27 cellular contexts compared by ENCODE assay signal in genomic region chr1:52906135-52906603, GRCh38. TPM values are rescaled to one million over a fixed set of nuclear protein-coding genes. Genes with fewer than 3 reads are reported as not detected.
DNase-seq lines count a peak whose midpoint lies in the region; ATAC-seq, FAIRE-seq and TF ChIP-seq lines count a peak whose summit lies in the region.
"Had no signal": no experiment of that assay in that cellular context is flagged by ENCODE, and none has a peak within 500 bp of the region (broad histone marks: within the 10 kb centered on the region; RNA-seq: fewer than 3 reads in every experiment).

No MANE protein-coding gene starts in this region.

- H2BK5ac ChIP-seq in IMR-90 (ENCODE audit: low read depth, low read length, poor library complexity, severe bottlenecking): no peak overlapping the region

- H2BK20ac ChIP-seq in IMR-90 (ENCODE audit: low read depth, low read length): no peak overlapping the region

- H2BK15ac ChIP-seq in IMR-90 (ENCODE audit: low read depth, low read length): no peak overlapping the region

- no peak overlapping the region for H3K56ac ChIP-seq in IMR-90 (ENCODE audit: extremely low read depth, insufficient read depth, low read length)

- FAIRE-seq in K562 (lab: Jason Lieb, UNC): no peak
- FAIRE-seq: endothelial cell of umbilical vein, pancreas had no signal

- in situ Hi-C loops in IMR-90 (cut with MboI; ENCODE audit: low sequenced_read_pairs): loop anchor here (10.0 kb wide), 1 partner anchor 279 kb away; no protein-coding TSS in a partner anchor
- in situ Hi-C loops in K562 (cut with MboI): loop anchor here (25.0 kb wide), 1 partner anchor 281 kb away; the partner anchor contains the start of gene CPT2
- in situ Hi-C loops in gastrocnemius medialis (cut with MboI; ENCODE audit: low sequenced_read_pairs in 4 of 4): loop anchor here in 2 of 4 donors (25.0 kb wide), 1 partner anchor 281 kb away; the partner anchor contains the start of gene CPT2 (in 2 of the 2)

- no peak overlapping the region for H4K91ac ChIP-seq in IMR-90 (ENCODE audit: insufficient read depth, low read depth, low read length)

- CTCF ChIA-PET in IMR-90 (lab: Yijun Ruan, JAX) (interaction anchor here (1.8 kb wide), 1 partner anchor 12 kb away, joined by 5 read pairs; no protein-coding TSS in a partner anchor), K562 (lab: Yijun Ruan, JAX; ENCODE audit: low intra/inter-chr PET ratio) (interaction anchor here (0.6 to 2.3 kb wide), 2 partner anchors 201 to 276 kb away, joined by 3 to 8 read pairs; no protein-coding TSS in a partner anchor)

- no peaks in the 10 kb centered on the region for H3K79me1 ChIP-seq in IMR-90 (ENCODE audit: low read depth in 1 of 2, low read length in 2 of 2)

- TF ChIP-seq POLR2A in IMR-90 (IDR thresholded peaks at IDR 0.05; ENCODE audit: low read depth, low read length) (no peak), K562 (conservative IDR thresholded peaks at IDR 0.05) (no peak), gastrocnemius medialis (IDR thresholded peaks at IDR 0.05) (no peak)

- DNase-seq in IMR-90 (no peak), K562 (ENCODE audit: extremely low read depth in 1 of 4, low spot score in 3 of 4) (peak; percentile 59 to 73 (median 64)), left ventricle myocardium superior (no peak), gastrocnemius medialis (peak in 1 of 2 donors; percentile 39), hypothalamus (lab: John Stamatoyannopoulos, UW) (no peak), NCI-H1417 (lab: John Stamatoyannopoulos, UW) (no peak)
- DNase-seq: activated CD4-positive, alpha-beta T cell treated with anti-CD3 and anti-CD28 coated beads, Interleukin-2, amount 50 U/mL, for 1 hour; activated gamma-delta T cell treated with Interleukin-2 at 50 U/mL for 16 hours; activated naive CD8-positive, alpha-beta T cell treated with anti-CD3 and anti-CD28 coated beads, Interleukin-2, amount 50 U/mL, for 24 hours; activated T-cell treated with anti-CD3 and anti-CD28 coated beads, Interleukin-2, amount 50 U/mL, for 4 hours; cerebellar nuclear complex; EL; islet precursor cell; NCI-H1105; NCI-H2029 treated with DMSO at 0.1 percent for 48 hours; NCI-H2227 treated with DMSO at 0.1 percent for 48 hours; NCI-H774; pancreas; stimulated activated CD4-positive, alpha-beta T cell treated with anti-CD3 and anti-CD28 coated beads, Interleukin-4, amount 100 ng/mL, for 4 hours had no signal

- no peak overlapping the region for H3K14ac ChIP-seq in IMR-90 (replicated peaks; ENCODE audit: low read depth, low read length)

- H3K9me1 ChIP-seq in IMR-90 (ENCODE audit: insufficient read depth, low read length): no peaks in the 10 kb centered on the region
- H3K9me1 ChIP-seq in K562 (ENCODE audit: control insufficient read depth, insufficient read depth, low read length): peaks cover 4% of the 10 kb centered on the region

- no peaks in the 10 kb centered on the region for H4K20me1 ChIP-seq in IMR-90 (ENCODE audit: insufficient read depth, low read length)
- H4K20me1 ChIP-seq in K562 (replicated peaks; ENCODE audit: control insufficient read depth, insufficient read depth, low read length): no peaks in the 10 kb centered on the region

- H3K27ac ChIP-seq in IMR-90 (ENCODE audit: insufficient read depth, low read length): no peak overlapping the region
- H3K27ac ChIP-seq in K562 (ENCODE audit: extremely low read depth, low read depth, low read length): no peak overlapping the region
- peak overlapping the region; percentile 79 to 94 (median 86) for H3K27ac ChIP-seq in gastrocnemius medialis
- H3K27ac ChIP-seq: C4-2B, dorsolateral prefrontal cortex, pancreas, suprapubic skin had no signal

- H3K18ac ChIP-seq in IMR-90 (ENCODE audit: low read depth, low read length): no peak overlapping the region

- TF ChIP-seq RAD21 in IMR-90 (IDR thresholded peaks at IDR 0.05; ENCODE audit: low read length): no peak
- TF ChIP-seq RAD21 in K562 (CRISPR knock-in tag; conservative IDR thresholded peaks at IDR 0.05 in 1 of 2, IDR thresholded peaks at IDR 0.05 in 1 of 2): no peak

- POLR2A ChIA-PET in IMR-90 (lab: Charles Lee; ENCODE audit: unreplicated experiment) (no interaction called here), K562 (lab: Yijun Ruan, JAX) (interaction anchor here (0.7 to 1.2 kb wide), 2 partner anchors 13 to 151 kb away, joined by 3 to 4 read pairs; no protein-coding TSS in a partner anchor)

- H3K36me3 ChIP-seq in IMR-90 (ENCODE audit: control insufficient read depth, insufficient read depth, low read length): no peaks in the 10 kb centered on the region
- H3K36me3 ChIP-seq in K562 (ENCODE audit: control insufficient read depth, insufficient read depth, low read length): peaks cover 6% of the 10 kb centered on the region; the same call in 2 of the 3 replicates
- H3K36me3 ChIP-seq in gastrocnemius medialis: peaks cover 0 to 10% of the 10 kb centered on the region in 2 donors

- H4K5ac ChIP-seq in IMR-90 (ENCODE audit: low read depth, low read length): no peak overlapping the region

- TF ChIP-seq EP300 in K562 (IDR thresholded peaks at IDR 0.05; ENCODE audit: low read length): no peak

- H3K27me3 ChIP-seq in IMR-90 (ENCODE audit: control insufficient read depth, insufficient read depth, low read length): no peaks in the 10 kb centered on the region
- no peaks in the 10 kb centered on the region for H3K27me3 ChIP-seq in K562 (ENCODE audit: control insufficient read depth in 2 of 2, insufficient read depth in 2 of 2, low read length in 2 of 2)
- H3K27me3 ChIP-seq in gastrocnemius medialis: no peaks in the 10 kb centered on the region
- H3K27me3 ChIP-seq: dorsolateral prefrontal cortex, pancreas, suprapubic skin had no signal

- no peak overlapping the region for H2BK120ac ChIP-seq in IMR-90 (ENCODE audit: low read depth, low read length)

- intact Hi-C loops in IMR-90 (cut with micrococcal nuclease) (no loop called here), K562 (cut with micrococcal nuclease) (loop anchor here (5.0 to 10.0 kb wide), 2 partner anchors 159 to 204 kb away; partner anchors contain the start of gene PODN), left ventricle myocardium superior (cut with micrococcal nuclease) (loop anchor here (10.0 kb wide), 1 partner anchor 279 kb away; no protein-coding TSS in a partner anchor), gastrocnemius medialis (cut with DNase I; ENCODE audit: low total_unique reads) (no loop called here)

- H3K79me2 ChIP-seq in K562 (ENCODE audit: control insufficient read depth, insufficient read depth, low read length): no peaks in the 10 kb centered on the region

- H3K9me3 ChIP-seq in IMR-90 (ENCODE audit: control insufficient read depth, insufficient read depth, low read length) (no peaks in the 10 kb centered on the region), K562 (replicated peaks; ENCODE audit: control insufficient read depth, insufficient read depth, low read depth, low read length) (no peaks in the 10 kb centered on the region), gastrocnemius medialis (no peaks in the 10 kb centered on the region)
- H3K9me3 ChIP-seq: pancreas, suprapubic skin had no signal

- no peak overlapping the region for H3K4ac ChIP-seq in IMR-90 (ENCODE audit: low read depth, low read length)

- no peak overlapping the region for H4K8ac ChIP-seq in IMR-90 (ENCODE audit: low read depth in 2 of 2, low read length in 2 of 2)

- no peak for TF ChIP-seq CTCF in IMR-90 (conservative IDR thresholded peaks at IDR 0.05; ENCODE audit: low read depth, low read length)
- no peak for TF ChIP-seq CTCF in K562 (IDR thresholded peaks at IDR 0.05 in 2 of 3, conservative IDR thresholded peaks at IDR 0.05 in 1 of 3; ENCODE audit: insufficient read depth in 2 of 3, low read depth in 1 of 3, low read length in 3 of 3)
- TF ChIP-seq CTCF in gastrocnemius medialis (IDR thresholded peaks at IDR 0.05 in 4 of 5, conservative IDR thresholded peaks at IDR 0.05 in 1 of 5): no peak

- no peak overlapping the region for H3K9ac ChIP-seq in IMR-90 (ENCODE audit: low read depth, low read length)
- H3K9ac ChIP-seq in K562 (ENCODE audit: insufficient read depth in 1 of 2, low read depth in 2 of 2, low read length in 2 of 2): peak overlapping the region in 1 of 2 experiments; percentile 82; a peak in 1 of 4 replicates

- no peak overlapping the region for H2AK5ac ChIP-seq in IMR-90 (ENCODE audit: low read depth, low read length)

- H3K4me2 ChIP-seq in IMR-90 (ENCODE audit: low read depth, low read length): no peak overlapping the region
- H3K4me2 ChIP-seq in K562 (ENCODE audit: insufficient read depth, low read length): peak overlapping the region; percentile 4; the same call in 1 of the 2 replicates

- no peak overlapping the region for H3K4me3 ChIP-seq in IMR-90 (ENCODE audit: insufficient read depth, low read depth, low read length)
- H3K4me3 ChIP-seq in K562: no peak overlapping the region
- H3K4me3 ChIP-seq in gastrocnemius medialis: no peak overlapping the region
- H3K4me3 ChIP-seq: dorsolateral prefrontal cortex, lung, pancreas, suprapubic skin had no signal

- no TSS peak for BruUV-seq in IMR-90 (replicated peaks; lab: Mats Ljungman, UMichigan)
- no TSS peak for BruUV-seq in K562 (replicated peaks; lab: Mats Ljungman, UMichigan)

- H2AFZ ChIP-seq in IMR-90 (replicated peaks; ENCODE audit: low read length, poor library complexity) (no peak overlapping the region), K562 (ENCODE audit: low read depth, low read length) (no peak overlapping the region; the same call in 1 of the 2 replicates)

- H3K4me1 ChIP-seq in IMR-90 (ENCODE audit: control insufficient read depth, insufficient read depth, low read length) (no peaks in the 10 kb centered on the region; the same call in 1 of the 2 replicates), K562 (replicated peaks in 1 of 2; ENCODE audit: control insufficient read depth in 2 of 2, insufficient read depth in 2 of 2, low read length in 2 of 2) (peaks cover 43 to 44% of the 10 kb centered on the region in 2 experiments), gastrocnemius medialis (peaks cover 21 to 22% of the 10 kb centered on the region in 2 donors)
- H3K4me1 ChIP-seq: pancreas, suprapubic skin had no signal

- no peak for ATAC-seq in IMR-90 (ENCODE audit: low read depth)
- ATAC-seq in K562: peak; percentile 39
- peak; percentile 77 for ATAC-seq in left ventricle myocardium superior
- ATAC-seq in gastrocnemius medialis: peak; percentile 11 to 23
- ATAC-seq in GM21723 (IDR thresholded peaks at IDR 0.05; ENCODE audit: unreplicated experiment): no peak
- ATAC-seq: activated naive CD8-positive, alpha-beta T cell treated with anti-CD3 and anti-CD28 coated beads, Interleukin-2, amount 50 U/mL, for 24 hours; activated T-cell treated with anti-CD3 and anti-CD28 coated beads, Interleukin-2, amount 50 U/mL, for 4 hours; SK-N-SH treated with all-trans-retinoic acid at 6 μM for 48 hours; stimulated activated memory B cell treated with anti-CD40 and anti-IgM and Interleukin-4, amounts not matched to agents 10 μg/mL and 1 μg/mL and 100 μg/mL, for 72 hours had no signal

- WGBS in IMR-90 (ENCODE audit: extremely low coverage in 2 of 2, insufficient read length in 1 of 2), 2 experiments: 98% methylated on average over 5 of the region's 6 CpGs; no CpG with 5 or more reads in 1 of the 2 experiments
- 48% methylated on average over 6 of the region's 6 CpGs for WGBS in K562 (ENCODE audit: insufficient coverage, low coverage, missing lambda C conversion rate)

- no peak overlapping the region for H3K23ac ChIP-seq in IMR-90 (ENCODE audit: low read depth, low read length)

- H2AK9ac ChIP-seq in IMR-90 (replicated peaks; ENCODE audit: low read depth, low read length, poor library complexity): peak overlapping the region; percentile 18

- dilution Hi-C loops in IMR-90 (cut with HindIII; ENCODE audit: low sequenced_read_pairs, unreplicated experiment): no loop called here

RNA-seq across cellular contexts. Expression of gene ECHDC2, which starts 15.4 kb away (rescaled TPM):
- total RNA-seq in IMR-90 (2012; rRNA removed) (5.8 and 6.3 TPM in 2 replicates), K562 (2014; rRNA removed) (not detected in 2 replicates), K562 (2014; rRNA removed; fragmentation: Illumina TruSeq; extraction: Trizol) (0.38 TPM in 1 of 2 replicates, not detected in the other), K562 (2015; rRNA removed; fragmentation: Illumina TruSeq; extraction: Trizol) (0.26 and 0.29 TPM in 2 replicates), K562 (2021) (0.69 and 1.5 TPM in 2 replicates), left ventricle myocardium superior (155 TPM), gastrocnemius medialis (10 to 100 TPM; 15.9 to 49.4 (median 28.2) TPM)
- polyA plus RNA-seq in IMR-90 (2012; rRNA removed) (24.6 and 29.4 TPM in 2 replicates), K562 (2011; rRNA removed) (0.38 and 0.74 TPM in 2 replicates), K562 (2014; fragmentation: Illumina TruSeq; extraction: Trizol) (0.17 TPM in 1 of 2 replicates, not detected in the other), K562 (2014; fragmentation: Nextera tagmentation; extraction: Ambion mirVana) (1 to 10 TPM; 2.0 to 2.6 TPM), K562 (2014; rRNA removed) (0.12 and 1.3 TPM in 2 replicates)
- 17.8 and 20.6 TPM in 2 replicates for polyA plus RNA-seq in IMR-90 (2012; cell fraction: cytosol; rRNA removed)
- 238 and 385 TPM in 2 replicates for polyA plus RNA-seq in IMR-90 (2012; cell fraction: nucleus; rRNA removed; ENCODE audit: low replicate concordance)
- total RNA-seq in K562 (2011; cell fraction: chromatin; rRNA removed; ENCODE audit: low replicate concordance): 2.1 and 2.8 TPM in 2 replicates
- 0.83 and 1.8 TPM in 2 replicates for total RNA-seq in K562 (2011; cell fraction: nucleolus; rRNA removed)
- 0.51 and 1.7 TPM in 2 replicates for total RNA-seq in K562 (2011; cell fraction: nucleoplasm; rRNA removed)
- 0.12 and 0.50 TPM in 2 replicates for polyA plus RNA-seq in K562 (2011; cell fraction: cytosol; rRNA removed)
- polyA plus RNA-seq in K562 (2011; cell fraction: nucleus; rRNA removed): 1.1 and 1.6 TPM in 2 replicates
- polyA plus RNA-seq in K562 (2012): 5.6 and 5.9 TPM in 2 replicates
- 0.30 TPM in 1 of 2 replicates, not detected in the other for polyA minus RNA-seq in K562 (2011; rRNA and poly(A)+ RNA removed)
- polyA minus RNA-seq in K562 (2011; cell fraction: cytosol; rRNA and poly(A)+ RNA removed): not detected in 2 replicates
- 0.13 and 1.3 TPM in 2 replicates for polyA minus RNA-seq in K562 (2011; cell fraction: nucleus; rRNA and poly(A)+ RNA removed)

RNA-seq across cellular contexts. Expression of gene SCP2, which starts 20.9 kb away (rescaled TPM):
- total RNA-seq in IMR-90 (2012; rRNA removed): 70.4 and 140 TPM in 2 replicates
- 66.1 and 83.1 TPM in 2 replicates for polyA plus RNA-seq in IMR-90 (2012; rRNA removed)
- polyA plus RNA-seq in IMR-90 (2012; cell fraction: cytosol; rRNA removed): 10.1 and 13.6 TPM in 2 replicates
- 7.2 and 37.5 TPM in 2 replicates for polyA plus RNA-seq in IMR-90 (2012; cell fraction: nucleus; rRNA removed; ENCODE audit: low replicate concordance)
- total RNA-seq in K562 (2011; cell fraction: chromatin; rRNA removed; ENCODE audit: low replicate concordance): 29.9 and 35.2 TPM in 2 replicates
- 7.8 and 8.3 TPM in 2 replicates for total RNA-seq in K562 (2011; cell fraction: nucleolus; rRNA removed)
- total RNA-seq in K562 (2011; cell fraction: nucleoplasm; rRNA removed): 15.8 and 32.7 TPM in 2 replicates
- total RNA-seq in K562 (2014; rRNA removed): 57.7 and 63.8 TPM in 2 replicates
- total RNA-seq in K562 (2014; rRNA removed; fragmentation: Illumina TruSeq; extraction: Trizol): 135 and 151 TPM in 2 replicates
- 110 and 116 TPM in 2 replicates for total RNA-seq in K562 (2015; rRNA removed; fragmentation: Illumina TruSeq; extraction: Trizol)
- total RNA-seq in K562 (2021): 71.0 and 73.6 TPM in 2 replicates
- 76.7 and 84.5 TPM in 2 replicates for polyA plus RNA-seq in K562 (2011; rRNA removed)
- 14.6 and 36.1 TPM in 2 replicates for polyA plus RNA-seq in K562 (2011; cell fraction: cytosol; rRNA removed)
- 24.8 and 39.1 TPM in 2 replicates for polyA plus RNA-seq in K562 (2011; cell fraction: nucleus; rRNA removed)
- polyA plus RNA-seq in K562 (2012): 78.8 and 97.2 TPM in 2 replicates
- polyA plus RNA-seq in K562 (2014; fragmentation: Illumina TruSeq; extraction: Trizol): 101 and 106 TPM in 2 replicates
- 100 to 1,000 TPM; 197 to 258 TPM for polyA plus RNA-seq in K562 (2014; fragmentation: Nextera tagmentation; extraction: Ambion mirVana)
- 78.7 and 81.8 TPM in 2 replicates for polyA plus RNA-seq in K562 (2014; rRNA removed)
- polyA minus RNA-seq in K562 (2011; rRNA and poly(A)+ RNA removed): 59.6 and 66.7 TPM in 2 replicates
- polyA minus RNA-seq in K562 (2011; cell fraction: cytosol; rRNA and poly(A)+ RNA removed): 24.9 and 31.2 TPM in 2 replicates
- polyA minus RNA-seq in K562 (2011; cell fraction: nucleus; rRNA and poly(A)+ RNA removed): 10.0 and 22.5 TPM in 2 replicates
- 144 TPM for total RNA-seq in left ventricle myocardium superior
- 10 to 100 TPM; 44.6 to 75.4 (median 61.1) TPM for total RNA-seq in gastrocnemius medialis

Comparison
In these comparisons a context has a peak if more than half of its experiments do, and no peak if none do; other contexts are left out.
1. ATAC-seq: peak in K562 (single experiment), left ventricle myocardium superior (single experiment) and gastrocnemius medialis (2 of 2); none in IMR-90 (single experiment) and GM21723 (single experiment).
2. DNase-seq: peak in K562 (4 of 4); none in IMR-90 (single experiment), left ventricle myocardium superior (single experiment), hypothalamus (0 of 51) and NCI-H1417 (0 of 3).
3. H3K27ac ChIP-seq: peak in gastrocnemius medialis (4 of 4); none in IMR-90 (single experiment) and K562 (single experiment).
4. intact Hi-C loops: an anchor here in K562 (5.0 to 10.0 kb wide) and left ventricle myocardium superior (10.0 kb wide); none called in IMR-90 and gastrocnemius medialis.